Comparison of ENCODE assay signal across 17 cellular contexts in genomic region chr3:190070623-190071347, GRCh38. TPM values are rescaled to one million over a fixed set of nuclear protein-coding genes. Genes with fewer than 3 reads are reported as not detected.
DNase-seq lines count a peak whose midpoint lies in the region; ATAC-seq and TF ChIP-seq lines count a peak whose summit lies in the region.
"Had no signal": no experiment of that assay in that cellular context is flagged by ENCODE, and none has a peak within 500 bp of the region (broad histone marks: within the 10 kb centered on the region; RNA-seq: fewer than 3 reads in every experiment).

No MANE protein-coding gene starts in this region.

- peak; percentile 60 for DNase-seq in Daoy (ENCODE audit: low read depth)
- DNase-seq in NCI-H748 treated with DMSO at 0.1 percent for 48 hours (lab: John Stamatoyannopoulos, UW), result peak; percentile 39
- peak; percentile 62 for DNase-seq in epithelial cell of esophagus (ENCODE audit: low read depth)
- DNase-seq in non-pigmented ciliary epithelial cell (ENCODE audit: low read depth), result peak; percentile 81
- no peak for DNase-seq in AG20443 (ENCODE audit: low spot score)
- DNase-seq: activated CD8-positive, alpha-beta memory T cell treated with anti-CD3 and anti-CD28 coated beads, Interleukin-2, amount 50 U/mL, for 48 hours; activated naive CD4-positive, alpha-beta T cell; DMS79 treated with DMSO at 0.1 percent for 48 hours; retina; substantia nigra; T-helper 9 cell had no signal

- no peak for TF ChIP-seq CTCF in epithelial cell of esophagus (IDR thresholded peaks at IDR 0.05; ENCODE audit: insufficient read depth, low read depth, low read length, missing control alignments)

- H3K4me3 ChIP-seq in epithelial cell of esophagus (ENCODE audit: low read length), result no peak overlapping the region
- H3K4me3 ChIP-seq: BLaER1 treated with 17β-estradiol and CSF1 and Interleukin-3, amounts not matched to agents 10 nM and 100 nM; GM23338; lung had no signal

- ATAC-seq in GM18519 (IDR thresholded peaks at IDR 0.05; ENCODE audit: low FRiP score, unreplicated experiment), result no peak
- ATAC-seq in GM18861 (IDR thresholded peaks at IDR 0.05; ENCODE audit: unreplicated experiment), result no peak
- ATAC-seq: GM23338; natural killer cell treated with Interleukin-12 subunit alpha and Interleukin-12 subunit beta and Interleukin-15 and Interleukin-18, amount 100 ng/mL, for 72 hours had no signal

RNA-seq across cellular contexts. Expression of gene P3H2, which starts 49.9 kb away (rescaled TPM):
- total RNA-seq in Daoy (2014; rRNA removed; shearing (Covaris generic)), result 28.2 and 49.8 TPM in 2 replicates
- total RNA-seq: natural killer cell treated with Interleukin-12 subunit alpha and Interleukin-12 subunit beta and Interleukin-15 and Interleukin-18, amount 100 ng/mL, for 72 hours had no signal
